Comparison of ENCODE assay signal across 28 cellular contexts in the genomic region with DNA sequence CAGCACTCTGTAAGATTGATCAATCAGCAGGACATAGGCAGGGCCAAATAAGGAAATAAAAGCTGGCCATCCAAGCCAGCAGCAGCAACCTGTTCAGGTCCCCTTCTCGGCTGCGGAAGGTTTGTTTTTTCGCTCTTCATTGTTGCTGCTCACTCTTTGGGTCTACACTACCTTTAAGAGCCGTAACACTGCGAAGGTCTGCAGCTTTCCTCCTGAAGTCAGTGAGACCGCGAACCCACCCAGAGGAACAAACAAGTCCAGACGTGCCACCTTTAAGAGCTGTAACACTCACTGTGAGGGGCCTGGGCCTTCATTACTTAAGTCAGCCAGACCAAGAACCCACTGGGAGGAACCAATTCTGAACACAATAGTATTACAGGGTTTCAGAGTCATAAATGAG.
"Had no signal": no experiment of that assay in that cellular context is flagged by ENCODE, and none has a peak within 500 bp of the region (broad histone marks: within the 10 kb centered on the region; RNA-seq: fewer than 3 reads in every experiment).

No MANE protein-coding gene starts in this region.

- H3K27me3 ChIP-seq: neural progenitor cell, pancreas, right atrium auricular region, right lobe of liver, testis, upper lobe of right lung, uterus had no signal

- ATAC-seq: naive thymus-derived CD4-positive, alpha-beta T cell; natural killer cell; pancreas; right lobe of liver; stimulated activated effector memory CD8-positive, alpha-beta T cell treated with anti-CD3 and anti-CD28 coated beads, Interleukin-12 subunit alpha, Interleukin-12 subunit beta, amount 100 ng/mL, for 72 hours; stimulated activated naive CD8-positive, alpha-beta T cell treated with anti-CD3 and anti-CD28 coated beads, Interleukin-15, amount 100 ng/mL, for 72 hours; stimulated activated naive CD8-positive, alpha-beta T cell treated with anti-CD3 and anti-CD28 coated beads, Interleukin-15, Interleukin-2, amounts not matched to agents 100 U/mL and 50 U/mL, for 24 hours; upper lobe of right lung had no signal

- H3K27ac Mint-ChIP-seq: naive thymus-derived CD4-positive, alpha-beta T cell; natural killer cell; nephron; neural progenitor cell; stimulated activated effector memory CD8-positive, alpha-beta T cell treated with anti-CD3 and anti-CD28 coated beads, Interleukin-12 subunit alpha, Interleukin-12 subunit beta, amount 100 ng/mL, for 72 hours; stimulated activated naive CD8-positive, alpha-beta T cell treated with anti-CD3 and anti-CD28 coated beads, Interleukin-15, amount 100 ng/mL, for 72 hours; type B pancreatic cell had no signal

- H3K4me3 Mint-ChIP-seq: naive thymus-derived CD4-positive, alpha-beta T cell; natural killer cell; nephron; neural progenitor cell; stimulated activated effector memory CD8-positive, alpha-beta T cell treated with anti-CD3 and anti-CD28 coated beads, Interleukin-12 subunit alpha, Interleukin-12 subunit beta, amount 100 ng/mL, for 72 hours; stimulated activated naive CD8-positive, alpha-beta T cell treated with anti-CD3 and anti-CD28 coated beads, Interleukin-15, amount 100 ng/mL, for 72 hours; type B pancreatic cell had no signal

- H3K36me3 Mint-ChIP-seq: natural killer cell; neural progenitor cell; stimulated activated effector memory CD8-positive, alpha-beta T cell treated with anti-CD3 and anti-CD28 coated beads, Interleukin-12 subunit alpha, Interleukin-12 subunit beta, amount 100 ng/mL, for 72 hours; type B pancreatic cell had no signal

- H3K9me3 ChIP-seq: prostate gland, right lobe of liver, suprapubic skin, testis, upper lobe of right lung, uterus had no signal

- DNase-seq: naive thymus-derived CD4-positive, alpha-beta T cell; natural killer cell; occipital lobe; pancreas; retina; right lobe of liver; sigmoid colon; small intestine; stimulated activated CD4-positive, alpha-beta T cell treated with anti-CD3 and anti-CD28 coated beads, Interleukin-15, amount 100 ng/mL, for 24 hours; stimulated activated CD4-positive, alpha-beta T cell treated with anti-CD3 and anti-CD28 coated beads, Interleukin-2, amount 100 ng/mL, for 24 hours; stimulated activated CD4-positive, alpha-beta T cell treated with anti-CD3 and anti-CD28 coated beads, Interleukin-2, amount 100 ng/mL, for 48 hours; stimulated activated CD4-positive, alpha-beta T cell treated with anti-CD3 and anti-CD28 coated beads, Interleukin-4, amount 100 ng/mL, for 24 hours; stimulated activated naive CD4-positive, alpha-beta T cell; stimulated activated naive CD8-positive, alpha-beta T cell treated with anti-CD3 and anti-CD28 coated beads, Interleukin-15, amount 100 ng/mL, for 72 hours; stimulated activated naive CD8-positive, alpha-beta T cell treated with anti-CD3 and anti-CD28 coated beads, Interleukin-15, Interleukin-2, amounts not matched to agents 100 U/mL and 50 U/mL, for 24 hours; substantia nigra; testis; tibial artery; transverse colon; upper lobe of right lung; uterus had no signal

- H3K4me1 ChIP-seq: neural progenitor cell, pancreas, prostate gland, right atrium auricular region, right lobe of liver, suprapubic skin, testis, tibial artery, transverse colon, upper lobe of right lung, uterus had no signal

- H3K4me3 ChIP-seq: neural progenitor cell, pancreas, prostate gland, right atrium auricular region, right lobe of liver, sigmoid colon, suprapubic skin, testis, tibial artery, transverse colon, upper lobe of right lung, uterus had no signal

- H3K27ac ChIP-seq: neural progenitor cell, pancreas, prostate gland, right atrium auricular region, right lobe of liver, sigmoid colon, suprapubic skin, testis, tibial artery, transverse colon, upper lobe of right lung, uterus had no signal

- H3K4me1 Mint-ChIP-seq: natural killer cell; nephron; stimulated activated effector memory CD8-positive, alpha-beta T cell treated with anti-CD3 and anti-CD28 coated beads, Interleukin-12 subunit alpha, Interleukin-12 subunit beta, amount 100 ng/mL, for 72 hours; stimulated activated naive CD8-positive, alpha-beta T cell treated with anti-CD3 and anti-CD28 coated beads, Interleukin-15, amount 100 ng/mL, for 72 hours had no signal
